In genomic region chr7:28217161-28217560, GRCh38 we compare ENCODE assay signal across 30 cellular contexts.
"Had no signal": no experiment of that assay in that cellular context is flagged by ENCODE, and none has a peak within 500 bp of the region (broad histone marks: within the 10 kb centered on the region; RNA-seq: fewer than 3 reads in every experiment).

No MANE protein-coding gene starts in this region.

- H3K4me1 Mint-ChIP-seq: activated CD4-positive, alpha-beta T cell treated with anti-CD3 and anti-CD28 coated beads, Interleukin-2, amount 10 ng/mL, durations not matched to agents 24 days and 14 days; activated naive CD8-positive, alpha-beta T cell treated with anti-CD3 and anti-CD28 coated beads, Interleukin-2, amount 10 ng/mL, durations not matched to agents 7 days and 5 days; stimulated activated effector memory CD8-positive, alpha-beta T cell treated with anti-CD3 and anti-CD28 coated beads, Interleukin-12 subunit alpha, Interleukin-12 subunit beta, amount 100 ng/mL, for 72 hours; stimulated activated naive CD8-positive, alpha-beta T cell treated with anti-CD3 and anti-CD28 coated beads, Interleukin-15, amount 100 ng/mL, for 72 hours had no signal

- H3K9me3 ChIP-seq: ascending aorta, mucosa of descending colon, ovary, sigmoid colon, uterus had no signal

- H3K27ac Mint-ChIP-seq: activated CD4-positive, alpha-beta memory T cell treated with anti-CD3 and anti-CD28 coated beads for 36 hours; activated CD4-positive, alpha-beta T cell treated with anti-CD3 and anti-CD28 coated beads, Interleukin-2, amount 10 ng/mL, durations not matched to agents 24 days and 14 days; activated naive CD4-positive, alpha-beta T cell treated with anti-CD3 and anti-CD28 coated beads for 36 hours; activated naive CD8-positive, alpha-beta T cell treated with anti-CD3 and anti-CD28 coated beads, Interleukin-2, amount 10 ng/mL, durations not matched to agents 7 days and 5 days; activated T-helper 1 cell treated with anti-CD3 and anti-CD28 coated beads, Interleukin-12 subunit alpha, Interleukin-12 subunit beta, Interleukin-2, Interleukin-4 antibody, amounts not matched to agents 30 ng/mL and 10 ng/mL and 1 ng/mL, durations not matched to agents 14 hours and 24 hours and 36 hours; natural killer cell treated with Interleukin-12 subunit alpha and Interleukin-12 subunit beta and Interleukin-15 and Interleukin-18, amount 100 ng/mL, for 72 hours; progenitor cell of endocrine pancreas; stimulated activated effector memory CD8-positive, alpha-beta T cell treated with anti-CD3 and anti-CD28 coated beads, Interleukin-12 subunit alpha, Interleukin-12 subunit beta, amount 100 ng/mL, for 72 hours; stimulated activated naive CD8-positive, alpha-beta T cell treated with anti-CD3 and anti-CD28 coated beads, Interleukin-15, amount 100 ng/mL, for 72 hours; type B pancreatic cell had no signal

- ATAC-seq: left ventricle myocardium superior; mucosa of descending colon; natural killer cell treated with Interleukin-12 subunit alpha and Interleukin-12 subunit beta and Interleukin-15 and Interleukin-18, amount 100 ng/mL, for 72 hours; stimulated activated effector memory CD8-positive, alpha-beta T cell treated with anti-CD3 and anti-CD28 coated beads, Interleukin-12 subunit alpha, Interleukin-12 subunit beta, amount 100 ng/mL, for 72 hours; stimulated activated naive CD8-positive, alpha-beta T cell treated with anti-CD3 and anti-CD28 coated beads, Interleukin-15, amount 100 ng/mL, for 72 hours had no signal

- H3K27ac ChIP-seq: ascending aorta, brain microvascular endothelial cell, coronary artery, dorsolateral prefrontal cortex, ovary, sigmoid colon, uterus had no signal

- H3K4me3 Mint-ChIP-seq: activated CD4-positive, alpha-beta memory T cell treated with anti-CD3 and anti-CD28 coated beads for 36 hours; activated CD4-positive, alpha-beta T cell treated with anti-CD3 and anti-CD28 coated beads, Interleukin-2, amount 10 ng/mL, durations not matched to agents 24 days and 14 days; activated naive CD4-positive, alpha-beta T cell treated with anti-CD3 and anti-CD28 coated beads for 36 hours; activated naive CD8-positive, alpha-beta T cell treated with anti-CD3 and anti-CD28 coated beads, Interleukin-2, amount 10 ng/mL, durations not matched to agents 7 days and 5 days; activated T-helper 1 cell treated with anti-CD3 and anti-CD28 coated beads, Interleukin-12 subunit alpha, Interleukin-12 subunit beta, Interleukin-2, Interleukin-4 antibody, amounts not matched to agents 30 ng/mL and 10 ng/mL and 1 ng/mL, durations not matched to agents 14 hours and 24 hours and 36 hours; natural killer cell treated with Interleukin-12 subunit alpha and Interleukin-12 subunit beta and Interleukin-15 and Interleukin-18, amount 100 ng/mL, for 72 hours; stimulated activated effector memory CD8-positive, alpha-beta T cell treated with anti-CD3 and anti-CD28 coated beads, Interleukin-12 subunit alpha, Interleukin-12 subunit beta, amount 100 ng/mL, for 72 hours; stimulated activated naive CD8-positive, alpha-beta T cell treated with anti-CD3 and anti-CD28 coated beads, Interleukin-15, amount 100 ng/mL, for 72 hours; type B pancreatic cell had no signal

- H3K4me1 ChIP-seq: ascending aorta, sigmoid colon, uterus had no signal

- H3K9me3 Mint-ChIP-seq: activated CD4-positive, alpha-beta memory T cell treated with anti-CD3 and anti-CD28 coated beads for 36 hours; activated naive CD4-positive, alpha-beta T cell treated with anti-CD3 and anti-CD28 coated beads for 36 hours; activated T-helper 1 cell treated with anti-CD3 and anti-CD28 coated beads, Interleukin-12 subunit alpha, Interleukin-12 subunit beta, Interleukin-2, Interleukin-4 antibody, amounts not matched to agents 30 ng/mL and 10 ng/mL and 1 ng/mL, durations not matched to agents 14 hours and 24 hours and 36 hours; natural killer cell treated with Interleukin-12 subunit alpha and Interleukin-12 subunit beta and Interleukin-15 and Interleukin-18, amount 100 ng/mL, for 72 hours; stimulated activated effector memory CD8-positive, alpha-beta T cell treated with anti-CD3 and anti-CD28 coated beads, Interleukin-12 subunit alpha, Interleukin-12 subunit beta, amount 100 ng/mL, for 72 hours; stimulated activated naive CD8-positive, alpha-beta T cell treated with anti-CD3 and anti-CD28 coated beads, Interleukin-15, amount 100 ng/mL, for 72 hours; type B pancreatic cell had no signal

- H3K36me3 ChIP-seq: ascending aorta, brain microvascular endothelial cell, ovary, sigmoid colon, uterus had no signal

- H3K27me3 Mint-ChIP-seq: natural killer cell treated with Interleukin-12 subunit alpha and Interleukin-12 subunit beta and Interleukin-15 and Interleukin-18, amount 100 ng/mL, for 72 hours had no signal

- H3K4me3 ChIP-seq: ascending aorta, coronary artery, dorsolateral prefrontal cortex, mucosa of descending colon, ovary, sigmoid colon, uterus had no signal

- H3K27me3 ChIP-seq: ascending aorta, brain microvascular endothelial cell, dorsolateral prefrontal cortex, ovary, sigmoid colon, uterus had no signal

- H3K36me3 Mint-ChIP-seq: activated CD4-positive, alpha-beta memory T cell treated with anti-CD3 and anti-CD28 coated beads for 36 hours; activated naive CD8-positive, alpha-beta T cell treated with anti-CD3 and anti-CD28 coated beads, Interleukin-2, amount 10 ng/mL, durations not matched to agents 7 days and 5 days; natural killer cell treated with Interleukin-12 subunit alpha and Interleukin-12 subunit beta and Interleukin-15 and Interleukin-18, amount 100 ng/mL, for 72 hours; stimulated activated effector memory CD8-positive, alpha-beta T cell treated with anti-CD3 and anti-CD28 coated beads, Interleukin-12 subunit alpha, Interleukin-12 subunit beta, amount 100 ng/mL, for 72 hours; type B pancreatic cell had no signal

- DNase-seq: activated CD4-positive, alpha-beta memory T cell treated with anti-CD3 and anti-CD28 coated beads for 36 hours; activated CD4-positive, alpha-beta T cell treated with anti-CD3 and anti-CD28 coated beads, Interleukin-2, amount 10 ng/mL, durations not matched to agents 24 days and 14 days; activated CD4-positive, CD25-positive, alpha-beta regulatory T cell treated with anti-CD3 and anti-CD28 coated beads, Interleukin-2, amount 50 U/mL, for 72 hours; activated CD8-positive, alpha-beta memory T cell treated with anti-CD3 and anti-CD28 coated beads, Interleukin-2, amount 50 U/mL, for 4 hours; activated effector memory CD4-positive, alpha-beta T cell treated with anti-CD3 and anti-CD28 coated beads, Interleukin-2, amount 50 U/mL, for 16 hours; activated naive CD4-positive, alpha-beta T cell treated with anti-CD3 and anti-CD28 coated beads for 36 hours; activated naive CD8-positive, alpha-beta T cell treated with anti-CD3 and anti-CD28 coated beads, Interleukin-2, amount 10 ng/mL, durations not matched to agents 7 days and 5 days; activated T-cell treated with anti-CD3 and anti-CD28 coated beads, Interleukin-2, amount 50 U/mL, for 1 hour; brain microvascular endothelial cell; dorsolateral prefrontal cortex; effector memory CD4-positive, alpha-beta T cell; kidney glomerular epithelial cell; left ventricle myocardium superior; mucosa of descending colon; ovary; retina; sigmoid colon; small intestine; stimulated activated CD4-positive, alpha-beta T cell treated with anti-CD3 and anti-CD28 coated beads, Interleukin-4, amount 100 ng/mL, for 24 hours; stimulated activated naive CD8-positive, alpha-beta T cell treated with anti-CD3 and anti-CD28 coated beads, Interleukin-15, amount 100 ng/mL, for 72 hours; substantia nigra; T1000; uterus had no signal
